15 cellular contexts compared by ENCODE assay signal in genomic region chr10:87547734-87548311, GRCh38. TPM values are rescaled to one million over a fixed set of nuclear protein-coding genes. Genes with fewer than 3 reads are reported as not detected.
DNase-seq lines count a peak whose midpoint lies in the region; ATAC-seq, FAIRE-seq and TF ChIP-seq lines count a peak whose summit lies in the region.
"Had no signal": no experiment of that assay in that cellular context is flagged by ENCODE, and none has a peak within 500 bp of the region (broad histone marks: within the 10 kb centered on the region; RNA-seq: fewer than 3 reads in every experiment).

No MANE protein-coding gene starts in this region.

- peaks cover 5% of the 10 kb centered on the region for H3K36me3 ChIP-seq in astrocyte (ENCODE audit: insufficient read depth, low read length)

- no peak overlapping the region for H2AFZ ChIP-seq in astrocyte (ENCODE audit: low read depth, low read length)

- no peaks in the 10 kb centered on the region for H3K27me3 Mint-ChIP-seq in astrocyte (ENCODE audit: low read depth, unreplicated experiment)
- H3K27me3 Mint-ChIP-seq: activated naive CD4-positive, alpha-beta T cell treated with anti-CD3 and anti-CD28 coated beads, Interleukin-2, amount 50 U/mL, for 24 hours; B cell; stimulated activated naive CD8-positive, alpha-beta T cell treated with anti-CD3 and anti-CD28 coated beads, Interleukin-15, amount 100 ng/mL, for 72 hours had no signal

- H3K27ac Mint-ChIP-seq in astrocyte (ENCODE audit: unreplicated experiment): no peak overlapping the region
- H3K27ac Mint-ChIP-seq: activated naive CD4-positive, alpha-beta T cell treated with anti-CD3 and anti-CD28 coated beads, Interleukin-2, amount 50 U/mL, for 24 hours; B cell; stimulated activated naive CD8-positive, alpha-beta T cell treated with anti-CD3 and anti-CD28 coated beads, Interleukin-15, amount 100 ng/mL, for 72 hours had no signal

- CTCF ChIA-PET in AG04449 (lab: Yijun Ruan, JAX): interaction anchor here (0.6 kb wide), 1 partner anchor 187 kb away, joined by 3 read pairs; no protein-coding TSS in a partner anchor

- peak overlapping the region; percentile 50 for H3K27ac ChIP-seq in astrocyte (ENCODE audit: low read depth, low read length)
- H3K27ac ChIP-seq: Peyer's patch had no signal

- peaks cover 14% of the 10 kb centered on the region for H3K36me3 Mint-ChIP-seq in astrocyte (ENCODE audit: low read depth, unreplicated experiment)

- H3K4me2 ChIP-seq in astrocyte (ENCODE audit: low read length): peak overlapping the region; percentile 76

- DNase-seq in AG04449 (ENCODE audit: low read depth, low spot score) (peak; percentile 62), HT1080 (ENCODE audit: low read depth) (peak; percentile 37), astrocyte (ENCODE audit: low read depth) (peak; percentile 93), left lobe of liver (ENCODE audit: low spot score) (no peak), NCI-H146 (lab: John Stamatoyannopoulos, UW) (no peak), SIG-M5 treated with dmso at 0.1 percent for 504 hours (lab: John Stamatoyannopoulos, UW; ENCODE audit: unreplicated experiment) (no peak)
- DNase-seq: activated CD4-positive, CD25-positive, alpha-beta regulatory T cell treated with anti-CD3 and anti-CD28 coated beads, Interleukin-2, amount 50 U/mL, for 72 hours; Peyer's patch; stimulated activated CD4-positive, alpha-beta T cell treated with anti-CD3 and anti-CD28 coated beads, Interleukin-15, amount 100 ng/mL, for 24 hours; stimulated activated naive CD8-positive, alpha-beta T cell treated with anti-CD3 and anti-CD28 coated beads, Interleukin-15, amount 100 ng/mL, for 72 hours had no signal

- H3K9me3 Mint-ChIP-seq in astrocyte (ENCODE audit: unreplicated experiment): peaks cover 5% of the 10 kb centered on the region

- no peak overlapping the region for H3K4me3 Mint-ChIP-seq in astrocyte (ENCODE audit: unreplicated experiment)
- H3K4me3 Mint-ChIP-seq: activated naive CD4-positive, alpha-beta T cell treated with anti-CD3 and anti-CD28 coated beads, Interleukin-2, amount 50 U/mL, for 24 hours; B cell; stimulated activated naive CD8-positive, alpha-beta T cell treated with anti-CD3 and anti-CD28 coated beads, Interleukin-15, amount 100 ng/mL, for 72 hours had no signal

- H3K9me3 ChIP-seq in astrocyte (ENCODE audit: insufficient read depth, low read depth, low read length): no peaks in the 10 kb centered on the region

- POLR2A ChIA-PET in AG04449 (lab: Yijun Ruan, JAX): interaction anchor here (0.5 to 1.5 kb wide), 2 partner anchors 41 to 98 kb away, joined by 3 read pairs; no protein-coding TSS in a partner anchor

- TF ChIP-seq CTCF in AG04449 (IDR thresholded peaks at IDR 0.05; ENCODE audit: insufficient read depth, low read length, missing control alignments): no peak
- no peak for TF ChIP-seq CTCF in astrocyte (IDR thresholded peaks at IDR 0.05; ENCODE audit: insufficient read depth, low read depth, low read length)

- no peak overlapping the region for H3K4me3 ChIP-seq in AG04449 (ENCODE audit: low read depth, low read length)
- H3K4me3 ChIP-seq in astrocyte (ENCODE audit: insufficient read depth, low read depth, low read length): no peak overlapping the region
- H3K4me3 ChIP-seq: lung, Peyer's patch had no signal

- H3K27me3 ChIP-seq in astrocyte (ENCODE audit: insufficient read depth, low read length): no peaks in the 10 kb centered on the region
- H3K27me3 ChIP-seq: Peyer's patch had no signal

- H3K9ac ChIP-seq in astrocyte (ENCODE audit: low read length): peak overlapping the region; percentile 45

- H3K79me2 ChIP-seq in astrocyte (ENCODE audit: insufficient read depth, low read length): no peaks in the 10 kb centered on the region

- peak; percentile 94 for FAIRE-seq in astrocyte (lab: Jason Lieb, UNC)

- peaks cover 20% of the 10 kb centered on the region for H3K4me1 ChIP-seq in astrocyte (ENCODE audit: insufficient read depth, low read length)
- H3K4me1 ChIP-seq: Peyer's patch had no signal

- ATAC-seq in left lobe of liver (peak; percentile 55), HG03159 (IDR thresholded peaks at IDR 0.05; ENCODE audit: unreplicated experiment) (no peak), HG03095 (IDR thresholded peaks at IDR 0.05; ENCODE audit: unreplicated experiment) (no peak)
- ATAC-seq: stimulated activated naive CD8-positive, alpha-beta T cell treated with anti-CD3 and anti-CD28 coated beads, Interleukin-15, amount 100 ng/mL, for 72 hours had no signal

- H3K4me1 Mint-ChIP-seq in astrocyte (ENCODE audit: low read depth, unreplicated experiment): peaks cover 17% of the 10 kb centered on the region

- H4K20me1 ChIP-seq in astrocyte (ENCODE audit: insufficient read depth, low read length): peaks cover 6% of the 10 kb centered on the region

RNA-seq across cellular contexts. Expression of gene MINPP1, which starts 43.1 kb away (rescaled TPM):
- total RNA-seq in HT1080 (2014; rRNA removed; shearing (Covaris generic)): 26.5 and 27.3 TPM in 2 replicates
- 34.7 and 43.1 TPM in 2 replicates for polyA plus RNA-seq in HT1080 (2015; cell fraction: cytosol; rRNA removed)
- 62.4 and 65.9 TPM in 2 replicates for polyA plus RNA-seq in HT1080 (2015; cell fraction: nucleus; rRNA removed)
- total RNA-seq in astrocyte (24.7 and 26.9 TPM in 2 replicates), left lobe of liver (15.9 TPM)

Comparison
In these comparisons a context has a peak if more than half of its experiments do, and no peak if none do; other contexts are left out.
1. DNase-seq: peak in AG04449 (single experiment), HT1080 (single experiment) and astrocyte (single experiment); none in left lobe of liver (single experiment), NCI-H146 (single experiment) and SIG-M5 treated with dmso at 0.1 percent for 504 hours (single experiment).